ENCODE assay signal across 8 cellular contexts in genomic region chr14:105180598-105181528, GRCh38. TPM values are rescaled to one million over a fixed set of nuclear protein-coding genes. Genes with fewer than 3 reads are reported as not detected.
DNase-seq lines count a peak whose midpoint lies in the region; ATAC-seq and TF ChIP-seq lines count a peak whose summit lies in the region.

Gene NUDT14 (minus strand): TSS chr14:105181312. CDS start chr14:105181209, 103 bp downstream.

- peaks cover 0 to 2% of the 10 kb centered on the region in 2 donors for H3K27me3 Mint-ChIP-seq in CD8-positive, alpha-beta memory T cell
- peaks cover 5% of the 10 kb centered on the region for H3K27me3 Mint-ChIP-seq in activated B cell treated with CpG ODN at 0.5 μM for 24 hours

- peak; percentile 74 to 87 (median 79) for DNase-seq in CD8-positive, alpha-beta memory T cell
- DNase-seq in M059J (ENCODE audit: low read depth), result peak; percentile 41
- DNase-seq in activated B cell treated with CpG ODN at 0.5 μM for 24 hours, result peak; percentile 86
- peak in 31 of 61 donors; percentile 11 to 87 (median 43) for DNase-seq in caudate nucleus (lab: John Stamatoyannopoulos, UW)
- DNase-seq in kidney epithelial cell (ENCODE audit: low read depth), result no peak
- peak; percentile 76 for DNase-seq in stimulated activated CD4-positive, alpha-beta T cell treated with anti-CD3 and anti-CD28 coated beads, Interleukin-2, amount 100 ng/mL, for 4 hours (ENCODE audit: low read depth)

- TF ChIP-seq CTCF in activated B cell treated with CpG ODN at 0.5 μM for 24 hours (IDR thresholded peaks at IDR 0.05) (no peak), kidney epithelial cell (IDR thresholded peaks at IDR 0.05; ENCODE audit: insufficient read depth, low read length, poor library complexity, severe bottlenecking) (no peak)

- H3K4me1 ChIP-seq in CD8-positive, alpha-beta memory T cell (ENCODE audit: insufficient read depth, low read length), result peaks cover 20% of the 10 kb centered on the region

- intact Hi-C loops in activated B cell treated with CpG ODN at 0.5 μM for 24 hours (cut with micrococcal nuclease), result loop anchor here (1.0 to 5.0 kb wide), 3 partner anchors 89 to 134 kb away; partner anchors contain the start of gene BRF1

- no peaks in the 10 kb centered on the region for H3K27me3 ChIP-seq in CD8-positive, alpha-beta memory T cell (ENCODE audit: insufficient read depth, low read length, poor library complexity, severe bottlenecking)
- peaks cover 15% of the 10 kb centered on the region for H3K27me3 ChIP-seq in kidney epithelial cell (ENCODE audit: control insufficient read depth, insufficient read depth, low read length)

- H3K9me3 ChIP-seq in CD8-positive, alpha-beta memory T cell (ENCODE audit: low read length), result no peaks in the 10 kb centered on the region

- POLR2A ChIA-PET in CD8-positive, alpha-beta memory T cell (lab: Charles Lee), result interaction anchor here (1.3 kb wide), 1 partner anchor 13 kb away, joined by 3 read pairs; no protein-coding TSS in a partner anchor
- POLR2A ChIA-PET in activated B cell treated with CpG ODN at 0.5 μM for 24 hours (lab: Charles Lee), result interaction anchor here (0.6 to 1.1 kb wide), 6 partner anchors 14 to 1261 kb away, joined by 3 to 13 read pairs (median 3); partner anchors contain the start of gene TEX22

- peak; percentile 57 for ATAC-seq in GM21423 (IDR thresholded peaks at IDR 0.05; ENCODE audit: unreplicated experiment)
- ATAC-seq in activated B cell treated with CpG ODN at 0.5 μM for 24 hours (ENCODE audit: low read depth), result peak; percentile 95
- no peak for ATAC-seq in HG03439 (IDR thresholded peaks at IDR 0.05; ENCODE audit: unreplicated experiment)

- H3K4me1 Mint-ChIP-seq in CD8-positive, alpha-beta memory T cell, result peaks cover 0 to 26% (median 4%) of the 10 kb centered on the region in 3 donors
- peaks cover 9% of the 10 kb centered on the region for H3K4me1 Mint-ChIP-seq in activated B cell treated with CpG ODN at 0.5 μM for 24 hours

- no peaks in the 10 kb centered on the region for H3K9me3 Mint-ChIP-seq in CD8-positive, alpha-beta memory T cell
- no peaks in the 10 kb centered on the region for H3K9me3 Mint-ChIP-seq in activated B cell treated with CpG ODN at 0.5 μM for 24 hours

- peak within 1 kb of the TSS in 5 of 8 donors; percentile 38 to 75 (median 51) for H3K27ac Mint-ChIP-seq in CD8-positive, alpha-beta memory T cell
- H3K27ac Mint-ChIP-seq in activated B cell treated with CpG ODN at 0.5 μM for 24 hours, result no peak within 1 kb of the TSS

- peak within 1 kb of the TSS; percentile 76 to 91 (median 78) for H3K4me3 Mint-ChIP-seq in CD8-positive, alpha-beta memory T cell
- peak within 1 kb of the TSS; percentile 76 for H3K4me3 Mint-ChIP-seq in activated B cell treated with CpG ODN at 0.5 μM for 24 hours

- H3K4me3 ChIP-seq in CD8-positive, alpha-beta memory T cell (ENCODE audit: low read length), result peak within 1 kb of the TSS; percentile 50
- H3K4me3 ChIP-seq in kidney epithelial cell (ENCODE audit: low read depth, low read length), result peak within 1 kb of the TSS; percentile 68

- H3K27ac ChIP-seq in CD8-positive, alpha-beta memory T cell (ENCODE audit: low read depth, low read length), result no peak within 1 kb of the TSS
- no peak within 1 kb of the TSS for H3K27ac ChIP-seq in caudate nucleus (ENCODE audit: low read depth, low read length)

- CTCF ChIA-PET in CD8-positive, alpha-beta memory T cell (lab: Charles Lee), result no interaction called here
- CTCF ChIA-PET in activated B cell treated with CpG ODN at 0.5 μM for 24 hours (lab: Charles Lee), result interaction anchor here (0.8 kb wide), 1 partner anchor 237 kb away, joined by 3 read pairs; no protein-coding TSS in a partner anchor

- no peaks in the 10 kb centered on the region for H3K36me3 ChIP-seq in CD8-positive, alpha-beta memory T cell (ENCODE audit: insufficient read depth, low read length)
- no peaks in the 10 kb centered on the region for H3K36me3 ChIP-seq in kidney epithelial cell (ENCODE audit: control insufficient read depth, insufficient read depth, low read length)

- no peaks in the 10 kb centered on the region for H3K36me3 Mint-ChIP-seq in CD8-positive, alpha-beta memory T cell
- H3K36me3 Mint-ChIP-seq in activated B cell treated with CpG ODN at 0.5 μM for 24 hours (ENCODE audit: low read depth), result no peaks in the 10 kb centered on the region

RNA-seq across cellular contexts. Expression of gene NUDT14, which starts in this region (rescaled TPM):
- total RNA-seq in CD8-positive, alpha-beta memory T cell, result 1 to 10 TPM; 6.7 to 6.9 TPM
- 12.4 TPM for polyA plus RNA-seq in CD8-positive, alpha-beta memory T cell
- total RNA-seq in M059J (2014; rRNA removed; shearing (Covaris generic)), result 6.3 and 15.8 TPM in 2 replicates
- total RNA-seq in activated B cell treated with CpG ODN at 0.5 μM for 24 hours (15.1 and 15.2 TPM in 2 replicates), kidney epithelial cell (73.0 and 87.4 TPM in 2 replicates)
